1 cellular context compared by ENCODE assay signal in the genomic region with DNA sequence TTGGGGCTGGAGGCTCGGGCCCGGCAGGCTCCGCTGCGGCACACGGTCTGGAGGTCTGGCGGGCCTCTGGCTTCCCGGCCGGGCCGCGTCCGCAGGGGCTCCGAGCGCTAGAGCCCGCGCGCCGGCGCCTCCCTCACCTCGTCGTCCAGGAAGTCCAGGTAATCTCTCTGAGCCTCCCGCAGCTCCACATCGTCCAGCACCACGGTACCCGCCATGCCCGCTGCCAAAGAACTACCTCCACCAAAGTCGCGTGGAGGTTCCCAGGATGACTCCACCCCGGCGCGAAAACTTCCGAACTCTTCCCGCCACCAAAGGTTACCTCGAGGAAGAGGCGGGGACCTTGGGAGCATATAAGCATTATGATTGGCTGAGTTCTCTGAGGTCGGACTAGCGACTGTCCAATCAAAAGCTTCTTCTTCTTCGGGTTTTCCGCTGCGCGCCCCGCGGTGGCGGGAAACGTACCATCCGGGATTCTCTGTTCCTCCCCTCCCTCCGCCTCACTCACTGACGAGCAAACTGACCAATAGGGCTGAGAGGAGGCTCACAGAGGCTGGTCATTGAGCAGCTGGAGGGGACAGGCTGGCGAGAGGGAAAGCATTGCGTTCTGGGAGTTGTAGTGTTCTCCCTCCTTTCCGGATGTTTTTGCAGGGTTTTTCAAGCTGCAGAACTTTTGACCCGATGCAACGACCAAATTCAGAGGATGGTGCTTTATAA.
A peak's percentile ranks its signal among the peaks of the same experiment; 100 is the strongest.
TF ChIP-seq lines count a peak whose summit lies in the region.

MCM3 (minus strand) TSS at position 283 of the 714 bp plus-strand sequence; CDS start at position 215, 68 bp downstream.

TF ChIP-seq in K562, 482 proteins besides CTCF, POLR2A, EP300 and RAD21 (continued from another document and continues in another):
- no peak for TF ChIP-seq ZNF407 (IDR thresholded peaks at IDR 0.05; ENCODE audit: low read depth)
- TF ChIP-seq SOX6 (IDR thresholded peaks at IDR 0.05), result peak; percentile 49; the same call in 1 of the 2 replicates
- TF ChIP-seq ZNF174 (CRISPR knock-in tag; IDR thresholded peaks at IDR 0.05), result no peak
- peak; percentile 90 for TF ChIP-seq CREM (IDR thresholded peaks at IDR 0.05; ENCODE audit: low read depth)
- TF ChIP-seq, protein P1, sequence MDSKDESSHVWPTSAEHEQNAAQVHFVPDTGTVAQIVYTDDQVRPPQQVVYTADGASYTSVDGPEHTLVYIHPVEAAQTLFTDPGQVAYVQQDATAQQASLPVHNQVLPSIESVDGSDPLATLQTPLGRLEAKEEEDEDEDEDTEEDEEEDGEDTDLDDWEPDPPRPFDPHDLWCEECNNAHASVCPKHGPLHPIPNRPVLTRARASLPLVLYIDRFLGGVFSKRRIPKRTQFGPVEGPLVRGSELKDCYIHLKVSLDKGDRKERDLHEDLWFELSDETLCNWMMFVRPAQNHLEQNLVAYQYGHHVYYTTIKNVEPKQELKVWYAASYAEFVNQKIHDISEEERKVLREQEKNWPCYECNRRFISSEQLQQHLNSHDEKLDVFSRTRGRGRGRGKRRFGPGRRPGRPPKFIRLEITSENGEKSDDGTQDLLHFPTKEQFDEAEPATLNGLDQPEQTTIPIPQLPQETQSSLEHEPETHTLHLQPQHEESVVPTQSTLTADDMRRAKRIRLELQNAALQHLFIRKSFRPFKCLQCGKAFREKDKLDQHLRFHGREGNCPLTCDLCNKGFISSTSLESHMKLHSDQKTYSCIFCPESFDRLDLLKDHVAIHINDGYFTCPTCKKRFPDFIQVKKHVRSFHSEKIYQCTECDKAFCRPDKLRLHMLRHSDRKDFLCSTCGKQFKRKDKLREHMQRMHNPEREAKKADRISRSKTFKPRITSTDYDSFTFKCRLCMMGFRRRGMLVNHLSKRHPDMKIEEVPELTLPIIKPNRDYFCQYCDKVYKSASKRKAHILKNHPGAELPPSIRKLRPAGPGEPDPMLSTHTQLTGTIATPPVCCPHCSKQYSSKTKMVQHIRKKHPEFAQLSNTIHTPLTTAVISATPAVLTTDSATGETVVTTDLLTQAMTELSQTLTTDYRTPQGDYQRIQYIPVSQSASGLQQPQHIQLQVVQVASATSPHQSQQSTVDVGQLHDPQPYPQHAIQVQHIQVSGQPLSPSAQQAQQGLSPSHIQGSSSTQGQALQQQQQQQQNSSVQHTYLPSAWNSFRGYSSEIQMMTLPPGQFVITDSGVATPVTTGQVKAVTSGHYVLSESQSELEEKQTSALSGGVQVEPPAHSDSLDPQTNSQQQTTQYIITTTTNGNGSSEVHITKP (IDR thresholded peaks at IDR 0.05; ENCODE audit: partially characterized antibody), result peak; percentile 5
- TF ChIP-seq ZNF347 (CRISPR knock-in tag; IDR thresholded peaks at IDR 0.05; ENCODE audit: low read depth), result no peak
- no peak; the same call in 1 of the 2 replicates for TF ChIP-seq STAT5A (IDR thresholded peaks at IDR 0.05; ENCODE audit: borderline replicate concordance, low read length)
- TF ChIP-seq ZNF398 (CRISPR knock-in tag; IDR thresholded peaks at IDR 0.05), result no peak
- TF ChIP-seq HSF4 (CRISPR knock-in tag; IDR thresholded peaks at IDR 0.05; ENCODE audit: borderline replicate concordance), result no peak
- TF ChIP-seq HDAC6 (IDR thresholded peaks at IDR 0.05; ENCODE audit: low read depth, low read length), result no peak
- TF ChIP-seq KLF1 (tag; IDR thresholded peaks at IDR 0.05), result no peak
- TF ChIP-seq KHSRP (IDR thresholded peaks at IDR 0.05), result no peak
- no peak for TF ChIP-seq CBX8 (IDR thresholded peaks at IDR 0.05; ENCODE audit: borderline replicate concordance, extremely low read depth, low read depth, low read length, poor library complexity, severe bottlenecking)
- TF ChIP-seq, protein P2, sequence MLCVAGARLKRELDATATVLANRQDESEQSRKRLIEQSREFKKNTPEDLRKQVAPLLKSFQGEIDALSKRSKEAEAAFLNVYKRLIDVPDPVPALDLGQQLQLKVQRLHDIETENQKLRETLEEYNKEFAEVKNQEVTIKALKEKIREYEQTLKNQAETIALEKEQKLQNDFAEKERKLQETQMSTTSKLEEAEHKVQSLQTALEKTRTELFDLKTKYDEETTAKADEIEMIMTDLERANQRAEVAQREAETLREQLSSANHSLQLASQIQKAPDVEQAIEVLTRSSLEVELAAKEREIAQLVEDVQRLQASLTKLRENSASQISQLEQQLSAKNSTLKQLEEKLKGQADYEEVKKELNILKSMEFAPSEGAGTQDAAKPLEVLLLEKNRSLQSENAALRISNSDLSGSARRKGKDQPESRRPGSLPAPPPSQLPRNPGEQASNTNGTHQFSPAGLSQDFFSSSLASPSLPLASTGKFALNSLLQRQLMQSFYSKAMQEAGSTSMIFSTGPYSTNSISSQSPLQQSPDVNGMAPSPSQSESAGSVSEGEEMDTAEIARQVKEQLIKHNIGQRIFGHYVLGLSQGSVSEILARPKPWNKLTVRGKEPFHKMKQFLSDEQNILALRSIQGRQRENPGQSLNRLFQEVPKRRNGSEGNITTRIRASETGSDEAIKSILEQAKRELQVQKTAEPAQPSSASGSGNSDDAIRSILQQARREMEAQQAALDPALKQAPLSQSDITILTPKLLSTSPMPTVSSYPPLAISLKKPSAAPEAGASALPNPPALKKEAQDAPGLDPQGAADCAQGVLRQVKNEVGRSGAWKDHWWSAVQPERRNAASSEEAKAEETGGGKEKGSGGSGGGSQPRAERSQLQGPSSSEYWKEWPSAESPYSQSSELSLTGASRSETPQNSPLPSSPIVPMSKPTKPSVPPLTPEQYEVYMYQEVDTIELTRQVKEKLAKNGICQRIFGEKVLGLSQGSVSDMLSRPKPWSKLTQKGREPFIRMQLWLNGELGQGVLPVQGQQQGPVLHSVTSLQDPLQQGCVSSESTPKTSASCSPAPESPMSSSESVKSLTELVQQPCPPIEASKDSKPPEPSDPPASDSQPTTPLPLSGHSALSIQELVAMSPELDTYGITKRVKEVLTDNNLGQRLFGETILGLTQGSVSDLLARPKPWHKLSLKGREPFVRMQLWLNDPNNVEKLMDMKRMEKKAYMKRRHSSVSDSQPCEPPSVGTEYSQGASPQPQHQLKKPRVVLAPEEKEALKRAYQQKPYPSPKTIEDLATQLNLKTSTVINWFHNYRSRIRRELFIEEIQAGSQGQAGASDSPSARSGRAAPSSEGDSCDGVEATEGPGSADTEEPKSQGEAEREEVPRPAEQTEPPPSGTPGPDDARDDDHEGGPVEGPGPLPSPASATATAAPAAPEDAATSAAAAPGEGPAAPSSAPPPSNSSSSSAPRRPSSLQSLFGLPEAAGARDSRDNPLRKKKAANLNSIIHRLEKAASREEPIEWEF (CRISPR knock-in tag; IDR thresholded peaks at IDR 0.05), result no peak
- peak; percentile 65; the same call in 1 of the 2 replicates for TF ChIP-seq NFRKB (IDR thresholded peaks at IDR 0.05; ENCODE audit: low read depth)
- TF ChIP-seq POU5F1 (IDR thresholded peaks at IDR 0.05; ENCODE audit: borderline replicate concordance, low read depth, low read length, partially characterized antibody), result peak; percentile 53
- TF ChIP-seq FOSL1 (tag; conservative IDR thresholded peaks at IDR 0.05), result no peak; the same call in 1 of the 2 replicates
- TF ChIP-seq SETDB1 (IDR thresholded peaks at IDR 0.05; ENCODE audit: low read length), result no peak
- no peak for TF ChIP-seq TCFL5 (CRISPR knock-in tag; conservative IDR thresholded peaks at IDR 0.05)
- no peak for TF ChIP-seq ZNF354B (CRISPR knock-in tag; IDR thresholded peaks at IDR 0.05)
- TF ChIP-seq HDAC3 (IDR thresholded peaks at IDR 0.05; ENCODE audit: borderline replicate concordance, partially characterized antibody), result no peak
- TF ChIP-seq ZC3H8 (IDR thresholded peaks at IDR 0.05), result no peak
- TF ChIP-seq GABPB1 (CRISPR knock-in tag; IDR thresholded peaks at IDR 0.05), result peak; percentile 84; the same call in 1 of the 2 replicates
- TF ChIP-seq GTF2B (IDR thresholded peaks at IDR 0.05; ENCODE audit: extremely low read depth, insufficient read length), result no peak
- no peak for TF ChIP-seq ZBTB17 (CRISPR knock-in tag; IDR thresholded peaks at IDR 0.05)
- no peak for TF ChIP-seq PTBP1 (IDR thresholded peaks at IDR 0.05; ENCODE audit: low read depth, low read length)
- no peak for TF ChIP-seq MAFK (IDR thresholded peaks at IDR 0.05; ENCODE audit: low read length)
- TF ChIP-seq ZBED1 (IDR thresholded peaks at IDR 0.05), result no peak
- TF ChIP-seq CREB1 (IDR thresholded peaks at IDR 0.05), result peak; percentile 76; the same call in 1 of the 2 replicates
- peak; percentile 81; the same call in 1 of the 2 replicates for TF ChIP-seq CREB1 (CRISPR knock-in tag; IDR thresholded peaks at IDR 0.05)
- TF ChIP-seq MTA3 (IDR thresholded peaks at IDR 0.05; ENCODE audit: borderline replicate concordance), result no peak; the same call in 1 of the 2 replicates
- TF ChIP-seq ZNF134 (CRISPR knock-in tag; conservative IDR thresholded peaks at IDR 0.05), result no peak
- no peak for TF ChIP-seq GATAD2B (IDR thresholded peaks at IDR 0.05; ENCODE audit: borderline replicate concordance)
- TF ChIP-seq RBBP5 (IDR thresholded peaks at IDR 0.05; ENCODE audit: borderline replicate concordance, insufficient read depth, low read length, poor library complexity, severe bottlenecking), result peak; percentile 86
- TF ChIP-seq ZC3H11A (IDR thresholded peaks at IDR 0.05; ENCODE audit: low read depth, low read length), result no peak
- peak; percentile 84 for TF ChIP-seq ATF7 (IDR thresholded peaks at IDR 0.05)
- peak; percentile 96 for TF ChIP-seq ZZZ3 (IDR thresholded peaks at IDR 0.05)
- TF ChIP-seq, protein P3, sequence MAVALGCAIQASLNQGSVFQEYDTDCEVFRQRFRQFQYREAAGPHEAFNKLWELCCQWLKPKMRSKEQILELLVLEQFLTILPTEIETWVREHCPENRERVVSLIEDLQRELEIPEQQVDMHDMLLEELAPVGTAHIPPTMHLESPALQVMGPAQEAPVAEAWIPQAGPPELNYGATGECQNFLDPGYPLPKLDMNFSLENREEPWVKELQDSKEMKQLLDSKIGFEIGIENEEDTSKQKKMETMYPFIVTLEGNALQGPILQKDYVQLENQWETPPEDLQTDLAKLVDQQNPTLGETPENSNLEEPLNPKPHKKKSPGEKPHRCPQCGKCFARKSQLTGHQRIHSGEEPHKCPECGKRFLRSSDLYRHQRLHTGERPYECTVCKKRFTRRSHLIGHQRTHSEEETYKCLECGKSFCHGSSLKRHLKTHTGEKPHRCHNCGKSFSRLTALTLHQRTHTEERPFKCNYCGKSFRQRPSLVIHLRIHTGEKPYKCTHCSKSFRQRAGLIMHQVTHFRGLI (CRISPR knock-in tag; IDR thresholded peaks at IDR 0.05), result no peak
